20 cellular contexts compared by ENCODE assay signal in genomic region chr4:138458751-138459150, GRCh38.
"Had no signal": no experiment of that assay in that cellular context is flagged by ENCODE, and none has a peak within 500 bp of the region (broad histone marks: within the 10 kb centered on the region; RNA-seq: fewer than 3 reads in every experiment).

No MANE protein-coding gene starts in this region.

- H3K27me3 Mint-ChIP-seq: natural killer cell treated with Interleukin-12 subunit alpha and Interleukin-12 subunit beta and Interleukin-15 and Interleukin-18, amount 100 ng/mL, for 72 hours; stimulated activated memory B cell treated with anti-CD40 and anti-IgM and Interleukin-4, amounts not matched to agents 10 μg/mL and 1 μg/mL and 100 μg/mL, for 72 hours; stimulated activated naive CD8-positive, alpha-beta T cell treated with anti-CD3 and anti-CD28 coated beads, Interleukin-15, Interleukin-2, amounts not matched to agents 100 ng/mL and 50 ng/mL, for 24 hours had no signal

- H3K27ac Mint-ChIP-seq: endodermal cell; immature natural killer cell; natural killer cell treated with Interleukin-12 subunit alpha and Interleukin-12 subunit beta and Interleukin-15 and Interleukin-18, amount 100 ng/mL, for 72 hours; neural progenitor cell; stimulated activated memory B cell treated with anti-CD40 and anti-IgM and Interleukin-4, amounts not matched to agents 10 μg/mL and 1 μg/mL and 100 μg/mL, for 72 hours; stimulated activated naive CD8-positive, alpha-beta T cell treated with anti-CD3 and anti-CD28 coated beads, Interleukin-15, Interleukin-2, amounts not matched to agents 100 ng/mL and 50 ng/mL, for 24 hours had no signal

- DNase-seq: effector CD4-positive, alpha-beta T cell; endodermal cell; erythroblast; foreskin keratinocyte; immature natural killer cell; left ventricle myocardium superior; mesenchymal stem cell; midbrain; occipital lobe; pancreas; psoas muscle; retina; right lobe of liver; stimulated activated CD4-positive, alpha-beta T cell treated with anti-CD3 and anti-CD28 coated beads, Interleukin-4, amount 100 ng/mL, for 24 hours; tibial artery; upper lobe of right lung had no signal

- H3K4me3 Mint-ChIP-seq: endodermal cell; immature natural killer cell; natural killer cell treated with Interleukin-12 subunit alpha and Interleukin-12 subunit beta and Interleukin-15 and Interleukin-18, amount 100 ng/mL, for 72 hours; neural progenitor cell; stimulated activated memory B cell treated with anti-CD40 and anti-IgM and Interleukin-4, amounts not matched to agents 10 μg/mL and 1 μg/mL and 100 μg/mL, for 72 hours; stimulated activated naive CD8-positive, alpha-beta T cell treated with anti-CD3 and anti-CD28 coated beads, Interleukin-15, Interleukin-2, amounts not matched to agents 100 ng/mL and 50 ng/mL, for 24 hours had no signal

- ATAC-seq: foreskin keratinocyte; left ventricle myocardium superior; natural killer cell treated with Interleukin-12 subunit alpha and Interleukin-12 subunit beta and Interleukin-15 and Interleukin-18, amount 100 ng/mL, for 72 hours; pancreas; psoas muscle; right lobe of liver; stimulated activated memory B cell treated with anti-CD40 and anti-IgM and Interleukin-4, amounts not matched to agents 10 μg/mL and 1 μg/mL and 100 μg/mL, for 72 hours; upper lobe of right lung had no signal

- H3K4me1 Mint-ChIP-seq: endodermal cell; immature natural killer cell; neural progenitor cell; stimulated activated memory B cell treated with anti-CD40 and anti-IgM and Interleukin-4, amounts not matched to agents 10 μg/mL and 1 μg/mL and 100 μg/mL, for 72 hours had no signal

- H3K9me3 Mint-ChIP-seq: endodermal cell had no signal

- H3K36me3 Mint-ChIP-seq: immature natural killer cell; natural killer cell treated with Interleukin-12 subunit alpha and Interleukin-12 subunit beta and Interleukin-15 and Interleukin-18, amount 100 ng/mL, for 72 hours; neural progenitor cell; stimulated activated memory B cell treated with anti-CD40 and anti-IgM and Interleukin-4, amounts not matched to agents 10 μg/mL and 1 μg/mL and 100 μg/mL, for 72 hours had no signal
